Comparison of ENCODE assay signal across 7 cellular contexts in the genomic region with DNA sequence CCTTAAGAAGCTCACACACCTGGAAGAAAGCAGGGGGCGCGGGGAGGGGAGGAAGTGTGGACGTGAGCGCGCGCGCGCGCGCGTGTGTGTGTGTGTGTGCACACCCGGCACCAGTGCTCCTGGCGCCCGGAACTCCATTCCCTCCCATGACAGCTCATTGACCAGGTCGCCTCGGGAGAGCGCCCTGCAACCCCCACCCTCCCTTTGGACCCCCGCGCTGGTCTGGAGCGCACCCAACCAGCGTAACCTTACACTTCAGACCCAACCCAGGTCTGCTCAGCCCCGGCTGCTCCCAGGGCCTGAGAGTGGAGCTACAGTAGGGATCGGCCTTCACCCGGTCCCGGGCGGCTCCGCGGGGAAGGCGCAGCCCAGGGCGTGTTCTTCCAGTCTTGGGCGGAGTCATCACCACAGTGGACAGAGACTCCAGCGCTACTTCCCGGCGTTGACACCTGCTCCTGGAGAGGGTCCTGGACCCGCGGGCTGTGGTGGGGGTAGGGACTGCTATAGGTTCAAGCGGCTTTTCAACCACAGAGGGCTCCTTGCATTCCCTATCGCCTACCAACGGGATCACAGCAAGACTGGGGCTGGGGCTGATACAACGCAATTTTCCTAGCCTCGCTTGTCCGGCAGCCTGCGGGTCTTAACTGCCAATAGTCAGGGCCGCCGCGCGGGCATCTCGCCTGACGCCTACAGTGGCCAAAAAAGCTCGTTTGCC. TPM values are rescaled to one million over a fixed set of nuclear protein-coding genes. Genes with fewer than 3 reads are reported as not detected.
DNase-seq lines count a peak whose midpoint lies in the region; ATAC-seq and TF ChIP-seq lines count a peak whose summit lies in the region.

No MANE protein-coding gene starts in this region.

- no peak for ATAC-seq in stimulated activated effector memory CD8-positive, alpha-beta T cell treated with anti-CD3 and anti-CD28 coated beads, Interleukin-12 subunit alpha, Interleukin-12 subunit beta, amount 100 ng/mL, for 72 hours
- no peak for ATAC-seq in HG02588 (IDR thresholded peaks at IDR 0.05; ENCODE audit: unreplicated experiment)

- peak overlapping the region; percentile 76 to 87 (median 84) for H3K4me3 Mint-ChIP-seq in immature natural killer cell
- H3K4me3 Mint-ChIP-seq in stimulated activated effector memory CD8-positive, alpha-beta T cell treated with anti-CD3 and anti-CD28 coated beads, Interleukin-12 subunit alpha, Interleukin-12 subunit beta, amount 100 ng/mL, for 72 hours: peak overlapping the region; percentile 67

- peak overlapping the region; percentile 62 for H3K4me3 ChIP-seq in GM12864 (ENCODE audit: low read depth, low read length)
- peak overlapping the region; percentile 47 for H3K4me3 ChIP-seq in astrocyte of the cerebellum (ENCODE audit: low read depth, low read length)

- H3K27ac Mint-ChIP-seq in immature natural killer cell: no peak overlapping the region
- H3K27ac Mint-ChIP-seq in stimulated activated effector memory CD8-positive, alpha-beta T cell treated with anti-CD3 and anti-CD28 coated beads, Interleukin-12 subunit alpha, Interleukin-12 subunit beta, amount 100 ng/mL, for 72 hours: no peak overlapping the region

- no peaks in the 10 kb centered on the region for H3K9me3 Mint-ChIP-seq in immature natural killer cell
- no peaks in the 10 kb centered on the region for H3K9me3 Mint-ChIP-seq in stimulated activated effector memory CD8-positive, alpha-beta T cell treated with anti-CD3 and anti-CD28 coated beads, Interleukin-12 subunit alpha, Interleukin-12 subunit beta, amount 100 ng/mL, for 72 hours

- DNase-seq in GM12864 (ENCODE audit: low read depth) (no peak), NCI-H146 (lab: John Stamatoyannopoulos, UW) (peak; percentile 77), astrocyte of the cerebellum (ENCODE audit: low read depth) (no peak), immature natural killer cell (peak in 1 of 3 donors; percentile 2), NCI-H2107 treated with DMSO at 0.1 percent for 48 hours (lab: John Stamatoyannopoulos, UW; ENCODE audit: unreplicated experiment) (no peak)
- DNase-seq in stimulated activated effector memory CD8-positive, alpha-beta T cell treated with anti-CD3 and anti-CD28 coated beads, Interleukin-12 subunit alpha, Interleukin-12 subunit beta, amount 100 ng/mL, for 72 hours (ENCODE audit: low spot score in 2 of 2): peak in 1 of 2 donors; percentile 45

- H3K4me1 Mint-ChIP-seq in immature natural killer cell: peaks cover 0 to 17% of the 10 kb centered on the region in 2 donors
- H3K4me1 Mint-ChIP-seq in stimulated activated effector memory CD8-positive, alpha-beta T cell treated with anti-CD3 and anti-CD28 coated beads, Interleukin-12 subunit alpha, Interleukin-12 subunit beta, amount 100 ng/mL, for 72 hours: peaks cover 7% of the 10 kb centered on the region

- in situ Hi-C loops in astrocyte of the cerebellum (cut with HindIII; ENCODE audit: low sequenced_read_pairs): no loop called here

- peaks cover 0 to 4% (median 4%) of the 10 kb centered on the region in 3 donors for H3K36me3 Mint-ChIP-seq in immature natural killer cell
- H3K36me3 Mint-ChIP-seq in stimulated activated effector memory CD8-positive, alpha-beta T cell treated with anti-CD3 and anti-CD28 coated beads, Interleukin-12 subunit alpha, Interleukin-12 subunit beta, amount 100 ng/mL, for 72 hours: no peaks in the 10 kb centered on the region

- TF ChIP-seq CTCF in GM12864 (IDR thresholded peaks at IDR 0.05; ENCODE audit: low read depth, low read length, missing control alignments) (no peak), astrocyte of the cerebellum (IDR thresholded peaks at IDR 0.05; ENCODE audit: low read depth, low read length, missing control alignments) (no peak)

- peaks cover 11 to 14% (median 11%) of the 10 kb centered on the region in 3 donors for H3K27me3 Mint-ChIP-seq in immature natural killer cell (ENCODE audit: low read depth in 3 of 3)

RNA-seq across cellular contexts. Expression of gene GALNT18, which starts 1.4 kb away (rescaled TPM):
- under 1 TPM in 2 of 3 donors, not detected in 1; 0.10 to 0.93 TPM for polyA plus RNA-seq in immature natural killer cell
